14 cellular contexts compared by ENCODE assay signal in the genomic region with DNA sequence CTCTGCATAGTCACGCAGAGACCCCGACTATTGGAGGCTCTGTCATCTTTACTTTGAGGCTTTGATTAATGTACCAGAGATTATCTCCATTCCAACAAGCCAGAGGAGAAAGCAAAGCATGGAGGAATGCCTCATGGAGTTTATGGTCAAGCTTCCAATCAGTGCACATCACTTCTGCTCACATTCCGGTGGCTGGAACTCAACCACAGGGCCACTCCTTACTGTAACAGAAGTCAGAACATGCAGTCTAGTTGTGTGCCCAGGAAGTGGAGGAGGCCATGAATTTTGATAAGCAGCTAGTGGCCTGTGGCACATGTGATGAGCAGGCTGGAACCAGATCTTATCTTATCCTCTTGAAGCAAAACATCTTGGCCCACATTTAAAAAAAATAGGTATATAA.
DNase-seq lines count a peak whose midpoint lies in the region; ATAC-seq and TF ChIP-seq lines count a peak whose summit lies in the region.
"Had no signal": no experiment of that assay in that cellular context is flagged by ENCODE, and none has a peak within 500 bp of the region (broad histone marks: within the 10 kb centered on the region; RNA-seq: fewer than 3 reads in every experiment).

No MANE protein-coding gene starts in this region.

- H3K4me1 ChIP-seq in adipocyte (ENCODE audit: control insufficient read depth, insufficient read depth, low read length), result peaks cover 25% of the 10 kb centered on the region

- no peak for ATAC-seq in GM21786 (IDR thresholded peaks at IDR 0.05; ENCODE audit: unreplicated experiment)
- ATAC-seq: activated CD4-positive, alpha-beta T cell treated with anti-CD3 and anti-CD28 coated beads for 36 hours; T-helper 17 cell had no signal

- no peak for TF ChIP-seq CTCF in foreskin fibroblast (IDR thresholded peaks at IDR 0.05; ENCODE audit: low read depth, low read length)

- in situ Hi-C loops in ACHN (cut with HindIII; ENCODE audit: low pct_ligation_motif_present, low pct_unique_long_range_greater_than_20kb, low sequenced_read_pairs) (no loop called here), KBM-7 (cut with MboI; ENCODE audit: low pct_unique_long_range_greater_than_20kb, low sequenced_read_pairs) (no loop called here)

- no peak overlapping the region for H3K9ac ChIP-seq in adipocyte (ENCODE audit: low read length)

- peak; percentile 23 for DNase-seq in ACHN
- peak; percentile 13 for DNase-seq in HK-2 (ENCODE audit: unreplicated experiment)
- DNase-seq in adipocyte (ENCODE audit: low read depth), result peak; percentile 62
- DNase-seq in foreskin fibroblast, result peak; percentile 65 to 78
- no peak for DNase-seq in GOT3 (lab: John Stamatoyannopoulos, UW)
- no peak for DNase-seq in NCI-H128 (lab: John Stamatoyannopoulos, UW; ENCODE audit: unreplicated experiment)
- DNase-seq in KBM-7, result no peak
- DNase-seq: activated CD4-positive, alpha-beta T cell treated with anti-CD3 and anti-CD28 coated beads for 36 hours; activated T-cell treated with anti-CD3 and anti-CD28 coated beads for 4 hours; H9; NCI-H2081; NCI-H748 treated with DMSO at 0.1 percent for 48 hours; T-helper 17 cell had no signal

- H3K9me3 ChIP-seq in adipocyte (ENCODE audit: control insufficient read depth, low read length), result no peaks in the 10 kb centered on the region

- H3K27me3 ChIP-seq in adipocyte (replicated peaks; ENCODE audit: control insufficient read depth, insufficient read depth, low read length), result no peaks in the 10 kb centered on the region

- H3K36me3 ChIP-seq in adipocyte (ENCODE audit: control insufficient read depth, insufficient read depth, low read length, severe bottlenecking), result no peaks in the 10 kb centered on the region

- no peak overlapping the region for H3K4me3 ChIP-seq in adipocyte (ENCODE audit: low read length)
- no peak overlapping the region for H3K4me3 ChIP-seq in foreskin fibroblast (ENCODE audit: low read depth in 1 of 2, low read length in 2 of 2)

Comparison
In these comparisons a context has a peak if more than half of its experiments do, and no peak if none do; other contexts are left out.
1. DNase-seq: peak in ACHN (single experiment), HK-2 (single experiment), adipocyte (single experiment) and foreskin fibroblast (2 of 2); none in GOT3 (single experiment), NCI-H128 (single experiment) and KBM-7 (single experiment).